ENCODE assay signal across 8 cellular contexts in the genomic region with DNA sequence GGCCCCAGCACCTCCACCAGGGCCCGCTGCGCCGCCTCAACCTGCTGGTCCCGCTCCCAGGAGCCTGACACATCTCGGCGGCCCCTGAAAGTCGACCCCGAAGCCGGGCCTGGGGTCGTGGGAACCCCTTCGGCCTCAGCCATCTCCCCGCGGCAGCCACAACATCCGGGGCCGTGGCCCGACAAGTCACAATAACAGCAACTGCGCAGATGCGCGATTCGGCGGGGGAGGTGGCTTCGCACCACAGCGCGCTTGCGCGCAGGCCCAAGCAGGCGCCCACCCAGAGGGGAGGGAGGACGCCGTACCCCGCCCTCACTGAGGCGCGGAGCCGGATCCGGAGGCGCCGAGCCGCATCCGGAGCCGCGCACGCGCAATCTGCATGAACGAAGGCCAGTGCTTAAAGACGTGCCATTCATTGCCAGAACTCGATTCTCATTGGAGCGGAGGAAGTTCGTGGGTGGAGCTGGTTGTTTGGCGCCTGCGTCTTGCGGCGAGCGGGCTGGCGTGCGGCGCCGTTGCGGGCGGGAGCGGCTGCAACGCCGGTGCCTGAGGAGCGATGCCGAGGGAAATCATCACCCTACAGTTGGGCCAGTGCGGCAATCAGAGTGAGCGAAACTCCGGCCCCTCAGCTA. TPM values are rescaled to one million over a fixed set of nuclear protein-coding genes. Genes with fewer than 3 reads are reported as not detected.
A peak's percentile ranks its signal among the peaks of the same experiment; 100 is the strongest.
DNase-seq lines count a peak whose midpoint lies in the region; ATAC-seq and TF ChIP-seq lines count a peak whose summit lies in the region.

TSS of gene RETREG3 (minus strand) at position 193 of the 632 bp plus-strand sequence. CDS start at position 143, 50 bp downstream.
TSS of gene TUBG1 (plus strand) at position 502 of the 632 bp plus-strand sequence. CDS start at position 557, 55 bp downstream.

- no peaks in the 10 kb centered on the region for H3K9me3 ChIP-seq in RWPE2 (ENCODE audit: severe bottlenecking)
- no peaks in the 10 kb centered on the region for H3K9me3 ChIP-seq in fibroblast of lung (ENCODE audit: control insufficient read depth, insufficient read depth, low read depth, low read length)
- no peaks in the 10 kb centered on the region for H3K9me3 ChIP-seq in naive thymus-derived CD4-positive, alpha-beta T cell (ENCODE audit: control insufficient read depth in 2 of 3, low read length in 3 of 3)

- ATAC-seq in RWPE2 (ENCODE audit: low read depth) = peak; percentile 86
- ATAC-seq in naive thymus-derived CD4-positive, alpha-beta T cell = peak; percentile 95
- ATAC-seq in stimulated activated naive B cell treated with anti-CD40 and anti-IgM and Interleukin-4, amounts not matched to agents 10 μg/mL and 1 μg/mL and 100 μg/mL, for 72 hours (replicated peaks) = peak; percentile 87 to 93

- H3K4me3 ChIP-seq in RWPE2 (ENCODE audit: severe bottlenecking) = peak within 1 kb of the TSS; percentile 61
- H3K4me3 ChIP-seq in fibroblast of lung (replicated peaks in 1 of 4; ENCODE audit: control extremely low read depth in 1 of 4, insufficient read depth in 1 of 4, low read depth in 3 of 4, low read length in 4 of 4) = peak within 1 kb of the TSS; percentile 86 to 98 (median 92)
- peak within 1 kb of the TSS; percentile 85 for H3K4me3 ChIP-seq in naive thymus-derived CD4-positive, alpha-beta T cell (ENCODE audit: low read length)

- H3K27me3 ChIP-seq in RWPE2 (ENCODE audit: insufficient read depth, poor library complexity, severe bottlenecking) (no peaks in the 10 kb centered on the region), fibroblast of lung (ENCODE audit: control insufficient read depth, insufficient read depth, low read length) (no peaks in the 10 kb centered on the region)
- H3K27me3 ChIP-seq in naive thymus-derived CD4-positive, alpha-beta T cell (ENCODE audit: control insufficient read depth in 2 of 2, insufficient read depth in 2 of 2, low read length in 2 of 2) = no peaks in the 10 kb centered on the region

- peak within 1 kb of the TSS; percentile 92 for H3K27ac Mint-ChIP-seq in activated T-helper 2 cell treated with anti-CD3 and anti-CD28 coated beads, Interferon-gamma antibody, Interleukin-2, Interleukin-4, amounts not matched to agents 10 μg/mL and 5 μg/mL and 100 μg/mL, durations not matched to agents 14 hours and 24 hours and 36 hours
- H3K27ac Mint-ChIP-seq in naive thymus-derived CD4-positive, alpha-beta T cell = peak within 1 kb of the TSS; percentile 94 to 100 (median 97)
- peak within 1 kb of the TSS; percentile 96 for H3K27ac Mint-ChIP-seq in stimulated activated naive B cell treated with anti-CD40 and anti-IgM and Interleukin-4, amounts not matched to agents 10 μg/mL and 1 μg/mL and 100 μg/mL, for 72 hours

- no peaks in the 10 kb centered on the region for H4K20me1 ChIP-seq in fibroblast of lung (ENCODE audit: control insufficient read depth, extremely low read depth, insufficient read depth, low read length)

- H3K9ac ChIP-seq in fibroblast of lung (ENCODE audit: insufficient read depth, low read length) = peak within 1 kb of the TSS; percentile 77

- peak within 1 kb of the TSS; percentile 81 for H3K4me2 ChIP-seq in fibroblast of lung (ENCODE audit: extremely low read depth, insufficient read depth, low read length)

- H3K79me2 ChIP-seq in fibroblast of lung (ENCODE audit: control insufficient read depth, insufficient read depth, low read length) = peaks cover 45% of the 10 kb centered on the region

- DNase-seq in ELF-1 (ENCODE audit: low read depth, low spot score) = peak; percentile 100
- DNase-seq in H4 (ENCODE audit: low spot score) = peak; percentile 98
- DNase-seq in LoVo (ENCODE audit: low spot score) = peak; percentile 99
- DNase-seq in RWPE2 (ENCODE audit: low spot score) = peak; percentile 98
- peak; percentile 100 for DNase-seq in activated T-helper 2 cell treated with anti-CD3 and anti-CD28 coated beads, Interferon-gamma antibody, Interleukin-2, Interleukin-4, amounts not matched to agents 10 μg/mL and 5 μg/mL and 100 μg/mL, durations not matched to agents 14 hours and 24 hours and 36 hours (ENCODE audit: low spot score)
- DNase-seq in fibroblast of lung (ENCODE audit: low read depth in 2 of 2) = peak; percentile 98 to 99
- peak; percentile 97 to 100 (median 100) for DNase-seq in naive thymus-derived CD4-positive, alpha-beta T cell
- DNase-seq in stimulated activated naive B cell treated with anti-CD40 and anti-IgM and Interleukin-4, amounts not matched to agents 10 μg/mL and 1 μg/mL and 100 μg/mL, for 72 hours = peak; percentile 99

- peak within 1 kb of the TSS; percentile 98 for H3K4me3 Mint-ChIP-seq in activated T-helper 2 cell treated with anti-CD3 and anti-CD28 coated beads, Interferon-gamma antibody, Interleukin-2, Interleukin-4, amounts not matched to agents 10 μg/mL and 5 μg/mL and 100 μg/mL, durations not matched to agents 14 hours and 24 hours and 36 hours (ENCODE audit: low read depth)
- H3K4me3 Mint-ChIP-seq in naive thymus-derived CD4-positive, alpha-beta T cell = peak within 1 kb of the TSS; percentile 95 to 100 (median 100)
- peak within 1 kb of the TSS; percentile 98 to 99 for H3K4me3 Mint-ChIP-seq in stimulated activated naive B cell treated with anti-CD40 and anti-IgM and Interleukin-4, amounts not matched to agents 10 μg/mL and 1 μg/mL and 100 μg/mL, for 72 hours

- TF ChIP-seq CTCF in RWPE2 (IDR thresholded peaks at IDR 0.05; ENCODE audit: poor library complexity, severe bottlenecking) (no peak), fibroblast of lung (conservative IDR thresholded peaks at IDR 0.05 in 1 of 2, IDR thresholded peaks at IDR 0.05 in 1 of 2; ENCODE audit: low read depth in 1 of 2, low read length in 2 of 2) (peak; percentile 33 to 42)

- H3K27me3 Mint-ChIP-seq in activated T-helper 2 cell treated with anti-CD3 and anti-CD28 coated beads, Interferon-gamma antibody, Interleukin-2, Interleukin-4, amounts not matched to agents 10 μg/mL and 5 μg/mL and 100 μg/mL, durations not matched to agents 14 hours and 24 hours and 36 hours (ENCODE audit: low read depth) = no peaks in the 10 kb centered on the region
- H3K27me3 Mint-ChIP-seq in naive thymus-derived CD4-positive, alpha-beta T cell = peaks cover 0 to 2% (median 0%) of the 10 kb centered on the region in 5 donors
- no peaks in the 10 kb centered on the region for H3K27me3 Mint-ChIP-seq in stimulated activated naive B cell treated with anti-CD40 and anti-IgM and Interleukin-4, amounts not matched to agents 10 μg/mL and 1 μg/mL and 100 μg/mL, for 72 hours

- H2AFZ ChIP-seq in fibroblast of lung (ENCODE audit: low read length) = peak within 1 kb of the TSS; percentile 96

- CTCF ChIA-PET in naive thymus-derived CD4-positive, alpha-beta T cell (lab: Charles Lee) = interaction anchor here (0.5 to 2.6 kb wide), 4 partner anchors 31 to 397 kb away, joined by 3 to 17 read pairs (median 4); partner anchors contain the start of genes MLX and PSMC3IP

- peak within 1 kb of the TSS; percentile 77 for H3K27ac ChIP-seq in RWPE2 (ENCODE audit: poor library complexity, severe bottlenecking)
- peak within 1 kb of the TSS; percentile 91 for H3K27ac ChIP-seq in fibroblast of lung (ENCODE audit: insufficient read depth, low read length)
- H3K27ac ChIP-seq in naive thymus-derived CD4-positive, alpha-beta T cell (ENCODE audit: low read depth, low read length) = peak within 1 kb of the TSS; percentile 89

- H3K9me3 Mint-ChIP-seq in activated T-helper 2 cell treated with anti-CD3 and anti-CD28 coated beads, Interferon-gamma antibody, Interleukin-2, Interleukin-4, amounts not matched to agents 10 μg/mL and 5 μg/mL and 100 μg/mL, durations not matched to agents 14 hours and 24 hours and 36 hours = no peaks in the 10 kb centered on the region
- peaks cover 0 to 4% (median 0%) of the 10 kb centered on the region in 11 donors for H3K9me3 Mint-ChIP-seq in naive thymus-derived CD4-positive, alpha-beta T cell
- H3K9me3 Mint-ChIP-seq in stimulated activated naive B cell treated with anti-CD40 and anti-IgM and Interleukin-4, amounts not matched to agents 10 μg/mL and 1 μg/mL and 100 μg/mL, for 72 hours = no peaks in the 10 kb centered on the region

- intact Hi-C loops in activated T-helper 2 cell treated with anti-CD3 and anti-CD28 coated beads, Interferon-gamma antibody, Interleukin-2, Interleukin-4, amounts not matched to agents 10 μg/mL and 5 μg/mL and 100 μg/mL, durations not matched to agents 14 hours and 24 hours and 36 hours (cut with micrococcal nuclease) = loop anchor here (1.0 to 2.0 kb wide), 3 partner anchors 31 to 68 kb away; partner anchors contain the start of gene COASY
- intact Hi-C loops in naive thymus-derived CD4-positive, alpha-beta T cell (cut with micrococcal nuclease) = loop anchor here (1.0 to 5.0 kb wide), 19 partner anchors 31 to 1513 kb away; partner anchors contain the start of genes COASY (in 2 of the 2), STAT3 (in 2 of the 2), BECN1 (in 1 of the 2) and BRCA1 (in 1 of the 2)

- peaks cover 3% of the 10 kb centered on the region for H3K4me1 ChIP-seq in RWPE2 (ENCODE audit: insufficient read depth, poor library complexity, severe bottlenecking)
- peaks cover 3% of the 10 kb centered on the region for H3K4me1 ChIP-seq in fibroblast of lung (ENCODE audit: control insufficient read depth, extremely low read depth, insufficient read depth, low read length)
- peaks cover 30 to 37% of the 10 kb centered on the region in 2 donors for H3K4me1 ChIP-seq in naive thymus-derived CD4-positive, alpha-beta T cell (ENCODE audit: control insufficient read depth in 2 of 2, insufficient read depth in 2 of 2, low read length in 2 of 2)

- H3K36me3 ChIP-seq in RWPE2 (ENCODE audit: low read depth) (peaks cover 35% of the 10 kb centered on the region), fibroblast of lung (ENCODE audit: control insufficient read depth, insufficient read depth, low read length) (peaks cover 6% of the 10 kb centered on the region)
- peaks cover 0 to 24% (median 0%) of the 10 kb centered on the region in 3 experiments for H3K36me3 ChIP-seq in naive thymus-derived CD4-positive, alpha-beta T cell (ENCODE audit: control insufficient read depth in 2 of 3, insufficient read depth in 3 of 3, low read length in 3 of 3)

- peaks cover 19% of the 10 kb centered on the region for H3K4me1 Mint-ChIP-seq in activated T-helper 2 cell treated with anti-CD3 and anti-CD28 coated beads, Interferon-gamma antibody, Interleukin-2, Interleukin-4, amounts not matched to agents 10 μg/mL and 5 μg/mL and 100 μg/mL, durations not matched to agents 14 hours and 24 hours and 36 hours (ENCODE audit: low read depth)
- peaks cover 38 to 55% (median 41%) of the 10 kb centered on the region in 7 donors for H3K4me1 Mint-ChIP-seq in naive thymus-derived CD4-positive, alpha-beta T cell
- peaks cover 19 to 49% of the 10 kb centered on the region in 2 donors for H3K4me1 Mint-ChIP-seq in stimulated activated naive B cell treated with anti-CD40 and anti-IgM and Interleukin-4, amounts not matched to agents 10 μg/mL and 1 μg/mL and 100 μg/mL, for 72 hours

- POLR2A ChIA-PET in naive thymus-derived CD4-positive, alpha-beta T cell (lab: Charles Lee) = interaction anchor here (0.6 to 3.1 kb wide), 21 partner anchors 8 to 759 kb away, joined by 3 to 28 read pairs (median 4); partner anchors contain the start of genes BECN1, PLEKHH3, PSMC3IP and RPL27

- H3K36me3 Mint-ChIP-seq in activated T-helper 2 cell treated with anti-CD3 and anti-CD28 coated beads, Interferon-gamma antibody, Interleukin-2, Interleukin-4, amounts not matched to agents 10 μg/mL and 5 μg/mL and 100 μg/mL, durations not matched to agents 14 hours and 24 hours and 36 hours (ENCODE audit: low read depth) = peaks cover 40% of the 10 kb centered on the region
- H3K36me3 Mint-ChIP-seq in naive thymus-derived CD4-positive, alpha-beta T cell = peaks cover 5 to 32% (median 12%) of the 10 kb centered on the region in 5 donors
- peaks cover 27 to 38% of the 10 kb centered on the region in 2 donors for H3K36me3 Mint-ChIP-seq in stimulated activated naive B cell treated with anti-CD40 and anti-IgM and Interleukin-4, amounts not matched to agents 10 μg/mL and 1 μg/mL and 100 μg/mL, for 72 hours

RNA-seq across cellular contexts. Expression of gene RETREG3, which starts in this region (rescaled TPM):
- 28.7 and 49.5 TPM in 2 replicates for total RNA-seq in H4 (2014; rRNA removed; shearing (Covaris generic))
- total RNA-seq in activated T-helper 2 cell treated with anti-CD3 and anti-CD28 coated beads, Interferon-gamma antibody, Interleukin-2, Interleukin-4, amounts not matched to agents 10 μg/mL and 5 μg/mL and 100 μg/mL, durations not matched to agents 14 hours and 24 hours and 36 hours = 37.7 and 39.0 TPM in 2 replicates
- 67.0 and 68.6 TPM in 2 replicates for total RNA-seq in fibroblast of lung
- 30.0 and 37.5 TPM in 2 replicates for polyA plus RNA-seq in fibroblast of lung
- 17.8 and 25.1 TPM in 2 replicates for polyA plus RNA-seq in fibroblast of lung (2012)
- polyA minus RNA-seq in fibroblast of lung (ENCODE audit: low replicate concordance) = 82.2 and 83.7 TPM in 2 replicates
- 100 to 1,000 TPM in 2 of 5 experiments, 10 to 100 TPM in 3; 53.3 to 132 (median 75.7) TPM for total RNA-seq in naive thymus-derived CD4-positive, alpha-beta T cell
- 100 to 1,000 TPM; 131 to 136 TPM for polyA plus RNA-seq in naive thymus-derived CD4-positive, alpha-beta T cell

RNA-seq across cellular contexts. Expression of gene TUBG1, which starts in this region (rescaled TPM):
- total RNA-seq in H4 (2014; rRNA removed; shearing (Covaris generic)) = 74.3 and 92.3 TPM in 2 replicates
- total RNA-seq in activated T-helper 2 cell treated with anti-CD3 and anti-CD28 coated beads, Interferon-gamma antibody, Interleukin-2, Interleukin-4, amounts not matched to agents 10 μg/mL and 5 μg/mL and 100 μg/mL, durations not matched to agents 14 hours and 24 hours and 36 hours = 85.5 and 94.9 TPM in 2 replicates
- total RNA-seq in fibroblast of lung = 12.8 and 16.7 TPM in 2 replicates
- 60.0 and 124 TPM in 2 replicates for polyA plus RNA-seq in fibroblast of lung
- 59.3 and 119 TPM in 2 replicates for polyA plus RNA-seq in fibroblast of lung (2012)
- polyA minus RNA-seq in fibroblast of lung (ENCODE audit: low replicate concordance) = 172 and 315 TPM in 2 replicates
- total RNA-seq in naive thymus-derived CD4-positive, alpha-beta T cell = 10 to 100 TPM in 3 of 5 experiments, 1 to 10 TPM in 2; 7.8 to 54.4 (median 12.5) TPM
- polyA plus RNA-seq in naive thymus-derived CD4-positive, alpha-beta T cell = 10 to 100 TPM in 1 of 2 donors, 1 to 10 TPM in 1; 4.8 to 12.5 TPM

Comparison
In these comparisons a context has a peak if more than half of its experiments do, and no peak if none do; other contexts are left out.
1. Peak in every context shown above with its lines: DNase-seq, ATAC-seq, H3K4me3 ChIP-seq and H3K27ac ChIP-seq.